Comparison of ENCODE assay signal across 8 cellular contexts in genomic region chr5:88269222-88269771, GRCh38. TPM values are rescaled to one million over a fixed set of nuclear protein-coding genes. Genes with fewer than 3 reads are reported as not detected.
DNase-seq lines count a peak whose midpoint lies in the region; ATAC-seq and TF ChIP-seq lines count a peak whose summit lies in the region.

No MANE protein-coding gene starts in this region.

- no peak overlapping the region for H2AK5ac ChIP-seq in mesenchymal stem cell (ENCODE audit: low read length, severe bottlenecking)

- H3K9ac ChIP-seq in SU-DHL-6 (ENCODE audit: low read length) (peak overlapping the region; percentile 87), mesenchymal stem cell (ENCODE audit: low read length) (peak overlapping the region; percentile 92)

- no peak overlapping the region for H3K23ac ChIP-seq in mesenchymal stem cell (ENCODE audit: low read length in 2 of 2)

- no peaks in the 10 kb centered on the region for H4K20me1 ChIP-seq in SU-DHL-6 (ENCODE audit: low read depth, low read length)

- H3K4me1 ChIP-seq in mesenchymal stem cell (ENCODE audit: control insufficient read depth, insufficient read depth, low read depth, low read length) (peaks cover 1% of the 10 kb centered on the region), tibial nerve (peaks cover 0 to 37% (median 11%) of the 10 kb centered on the region in 4 donors)

- no peak overlapping the region for H4K91ac ChIP-seq in mesenchymal stem cell (ENCODE audit: low read length)

- no peaks in the 10 kb centered on the region for H3K27me3 ChIP-seq in SU-DHL-6 (ENCODE audit: low read length)
- no peaks in the 10 kb centered on the region for H3K27me3 ChIP-seq in dorsolateral prefrontal cortex
- H3K27me3 ChIP-seq in mesenchymal stem cell (ENCODE audit: control insufficient read depth in 1 of 2, insufficient read depth in 1 of 2, low read length in 2 of 2): no peaks in the 10 kb centered on the region
- H3K27me3 ChIP-seq in tibial nerve: no peaks in the 10 kb centered on the region

- WGBS in mesenchymal stem cell: under 1% methylated on average over 9 of the region's 16 CpGs
- 7 to 8% methylated on average over 16 of the region's 16 CpGs for WGBS in tibial nerve, 2 donors

- H3K27ac ChIP-seq in SU-DHL-6 (ENCODE audit: low read depth, low read length) (peak overlapping the region; percentile 64), dorsolateral prefrontal cortex (peak overlapping the region in 25 of 59 donors; percentile 5 to 89 (median 58)), mesenchymal stem cell (ENCODE audit: low read length, poor library complexity, severe bottlenecking) (peak overlapping the region; percentile 54), tibial nerve (peak overlapping the region; percentile 49 to 87 (median 79))

- H3K4me3 ChIP-seq in SU-DHL-6 (ENCODE audit: insufficient read depth, low read length, poor library complexity, severe bottlenecking) (peak overlapping the region; percentile 90), dorsolateral prefrontal cortex (peak overlapping the region; percentile 64 to 98 (median 91)), mesenchymal stem cell (ENCODE audit: insufficient read depth in 1 of 2, low read depth in 1 of 2, low read length in 2 of 2) (peak overlapping the region; percentile 82 to 100), tibial nerve (peak overlapping the region; percentile 63 to 89 (median 85))

- peak overlapping the region; percentile 57 for H4K8ac ChIP-seq in mesenchymal stem cell (ENCODE audit: low read length)

- no peak for TF ChIP-seq CTCF in SU-DHL-6 (IDR thresholded peaks at IDR 0.05; ENCODE audit: insufficient read depth, low read length, poor library complexity, severe bottlenecking)
- TF ChIP-seq CTCF in dorsolateral prefrontal cortex (IDR thresholded peaks at IDR 0.05 in 54 of 56, conservative IDR thresholded peaks at IDR 0.05 in 2 of 56; ENCODE audit: low read depth in 1 of 56, partially characterized antibody in 56 of 56): no peak
- no peak for TF ChIP-seq CTCF in tibial nerve (IDR thresholded peaks at IDR 0.05)

- intact Hi-C loops in dorsolateral prefrontal cortex (cut with DNase I): loop anchor here in 1 of 2 donors (5.0 to 10.0 kb wide), 2 partner anchors 127 to 406 kb away; no protein-coding TSS in a partner anchor

- H3K9me3 ChIP-seq in SU-DHL-6 (ENCODE audit: insufficient read depth, low read length) (0 out of 2 replicates have a peak, but pooled peaks cover 6% of the 10 kb centered on the region), mesenchymal stem cell (ENCODE audit: control insufficient read depth, low read length) (no peaks in the 10 kb centered on the region), tibial nerve (peaks cover 0 to 3% (median 0%) of the 10 kb centered on the region in 4 donors)

- ATAC-seq in GM19397 (IDR thresholded peaks at IDR 0.05; ENCODE audit: unreplicated experiment) (peak; percentile 8), HG03439 (IDR thresholded peaks at IDR 0.05; ENCODE audit: unreplicated experiment) (peak; percentile 13)

- peak overlapping the region; percentile 93 for H2AFZ ChIP-seq in SU-DHL-6 (ENCODE audit: low read depth, low read length, severe bottlenecking)
- peak overlapping the region; percentile 29 for H2AFZ ChIP-seq in mesenchymal stem cell (ENCODE audit: low read depth, low read length)

- H3K18ac ChIP-seq in mesenchymal stem cell (ENCODE audit: low read depth in 1 of 2, low read length in 2 of 2): no peak overlapping the region

- no peak overlapping the region for H2BK12ac ChIP-seq in mesenchymal stem cell (ENCODE audit: low read length in 2 of 2)

- H3K79me1 ChIP-seq in mesenchymal stem cell (replicated peaks; ENCODE audit: low read length, poor library complexity, severe bottlenecking): peaks cover 20% of the 10 kb centered on the region

- H3K36me3 ChIP-seq in SU-DHL-6 (ENCODE audit: low read length): peaks cover 35% of the 10 kb centered on the region
- peaks cover 0 to 41% of the 10 kb centered on the region in 2 experiments for H3K36me3 ChIP-seq in mesenchymal stem cell (ENCODE audit: control insufficient read depth in 1 of 2, insufficient read depth in 2 of 2, low read depth in 1 of 2, low read length in 2 of 2)
- H3K36me3 ChIP-seq in tibial nerve: peaks cover 0 to 29% (median 0%) of the 10 kb centered on the region in 3 donors

- peaks cover 84% of the 10 kb centered on the region for H3K79me2 ChIP-seq in SU-DHL-6 (ENCODE audit: insufficient read depth, low read length)

- no peaks in the 10 kb centered on the region for H3K9me2 ChIP-seq in SU-DHL-6 (replicated peaks; ENCODE audit: insufficient read depth, low read length)

- H3K4me2 ChIP-seq in SU-DHL-6 (ENCODE audit: low read depth, low read length, poor library complexity, severe bottlenecking) (peak overlapping the region; percentile 94), mesenchymal stem cell (ENCODE audit: low read length, poor library complexity, severe bottlenecking) (peak overlapping the region; percentile 81)

- H3K4ac ChIP-seq in mesenchymal stem cell (ENCODE audit: low read depth in 1 of 2, low read length in 2 of 2): peak overlapping the region in 1 of 2 experiments; percentile 57

- H3K14ac ChIP-seq in mesenchymal stem cell (ENCODE audit: low read length in 2 of 2): no peak overlapping the region

- no peak for TF ChIP-seq POLR2A in tibial nerve (IDR thresholded peaks at IDR 0.05)

- DNase-seq in DMS114 treated with DMSO at 0.1 percent for 48 hours (lab: John Stamatoyannopoulos, UW; ENCODE audit: unreplicated experiment): peak; percentile 5
- peak in 2 of 10 donors; percentile 5 to 42 for DNase-seq in dorsolateral prefrontal cortex
- DNase-seq in mesenchymal stem cell: peak; percentile 35
- DNase-seq in tibial nerve (ENCODE audit: low spot score in 2 of 2): no peak
- no peak for DNase-seq in GDM1 (lab: John Stamatoyannopoulos, UW)

- H3F3A ChIP-seq in SU-DHL-6 (ENCODE audit: insufficient read depth): no peaks in the 10 kb centered on the region; the same call in 1 of the 2 replicates

- peak overlapping the region; percentile 52 for H2BK120ac ChIP-seq in mesenchymal stem cell (ENCODE audit: low read depth, low read length)

- TF ChIP-seq EP300 in tibial nerve (IDR thresholded peaks at IDR 0.05): no peak

- no peak overlapping the region for H2BK5ac ChIP-seq in mesenchymal stem cell (ENCODE audit: low read depth, low read length, poor library complexity, severe bottlenecking)

- H2BK15ac ChIP-seq in mesenchymal stem cell (ENCODE audit: low read depth, poor library complexity, severe bottlenecking): no peak overlapping the region

RNA-seq across cellular contexts. Expression of gene TMEM161B, which starts 0.7 kb away (rescaled TPM):
- total RNA-seq in dorsolateral prefrontal cortex (10 to 100 TPM; 20.0 to 41.1 (median 28.6) TPM), tibial nerve (10 to 100 TPM; 16.3 to 20.5 (median 18.7) TPM)
- polyA plus RNA-seq in mesenchymal stem cell (2013, experiment 1 of 2): 6.9 TPM
- 7.2 TPM for polyA plus RNA-seq in mesenchymal stem cell (2013, experiment 2 of 2)

Comparison
In these comparisons a context has a peak if more than half of its experiments do, and no peak if none do; other contexts are left out.
1. DNase-seq: peak in DMS114 treated with DMSO at 0.1 percent for 48 hours (single experiment) and mesenchymal stem cell (single experiment); none in tibial nerve (0 of 2) and GDM1 (single experiment).
2. Peak in every context shown above with its lines, with median percentiles within 50 percentile points of each other: H3K4me3 ChIP-seq.